ENCODE assay signal across 8 cellular contexts in the genomic region with DNA sequence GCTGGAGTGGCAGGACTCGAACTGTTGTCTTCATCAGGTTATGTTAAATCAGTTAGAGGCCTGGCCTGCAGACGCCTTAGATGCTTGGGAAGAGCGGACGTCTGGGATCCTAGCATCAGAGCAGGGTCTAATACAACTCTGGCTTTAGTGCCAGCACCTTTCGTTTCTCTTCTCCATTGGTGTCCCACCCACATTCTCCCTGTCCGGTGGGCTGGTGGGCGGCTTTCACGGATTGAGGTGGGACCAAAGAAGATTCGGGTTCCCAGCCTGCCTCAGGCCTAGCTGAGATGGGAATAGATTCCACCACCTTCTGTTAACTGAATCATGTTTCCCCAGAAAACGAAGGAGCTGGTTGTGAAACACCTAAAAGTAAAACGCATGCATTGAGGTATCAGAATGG. TPM values are rescaled to one million over a fixed set of nuclear protein-coding genes. Genes with fewer than 3 reads are reported as not detected.
DNase-seq lines count a peak whose midpoint lies in the region; ATAC-seq and TF ChIP-seq lines count a peak whose summit lies in the region.

No MANE protein-coding gene starts in this region.

- peaks cover 43% of the 10 kb centered on the region for H3K4me1 Mint-ChIP-seq in activated naive CD4-positive, alpha-beta T cell treated with anti-CD3 and anti-CD28 coated beads, Interleukin-2, amount 10 ng/mL, durations not matched to agents 7 days and 5 days
- peaks cover 45% of the 10 kb centered on the region for H3K4me1 Mint-ChIP-seq in activated naive CD8-positive, alpha-beta T cell treated with anti-CD3 and anti-CD28 coated beads, Interleukin-2, amount 50 U/mL, for 24 hours
- H3K4me1 Mint-ChIP-seq in mesothelial cell of epicardium: peaks cover 48% of the 10 kb centered on the region
- peaks cover 39% of the 10 kb centered on the region for H3K4me1 Mint-ChIP-seq in type B pancreatic cell (ENCODE audit: unreplicated experiment)

- peak overlapping the region; percentile 83 for H3K27ac Mint-ChIP-seq in activated naive CD4-positive, alpha-beta T cell treated with anti-CD3 and anti-CD28 coated beads, Interleukin-2, amount 10 ng/mL, durations not matched to agents 7 days and 5 days
- H3K27ac Mint-ChIP-seq in activated naive CD8-positive, alpha-beta T cell treated with anti-CD3 and anti-CD28 coated beads, Interleukin-2, amount 50 U/mL, for 24 hours: peak overlapping the region; percentile 83
- H3K27ac Mint-ChIP-seq in mesothelial cell of epicardium (no peak overlapping the region), type B pancreatic cell (no peak overlapping the region)

- ATAC-seq in activated naive CD8-positive, alpha-beta T cell treated with anti-CD3 and anti-CD28 coated beads, Interleukin-2, amount 50 U/mL, for 24 hours: no peak
- no peak for ATAC-seq in HG02642 (IDR thresholded peaks at IDR 0.05; ENCODE audit: poor library complexity, unreplicated experiment)

- no peaks in the 10 kb centered on the region for H3K27me3 Mint-ChIP-seq in activated naive CD4-positive, alpha-beta T cell treated with anti-CD3 and anti-CD28 coated beads, Interleukin-2, amount 10 ng/mL, durations not matched to agents 7 days and 5 days
- no peaks in the 10 kb centered on the region for H3K27me3 Mint-ChIP-seq in activated naive CD8-positive, alpha-beta T cell treated with anti-CD3 and anti-CD28 coated beads, Interleukin-2, amount 50 U/mL, for 24 hours
- H3K27me3 Mint-ChIP-seq in mesothelial cell of epicardium (ENCODE audit: low read depth) (no peaks in the 10 kb centered on the region), type B pancreatic cell (no peaks in the 10 kb centered on the region)

- CTCF ChIA-PET in activated naive CD4-positive, alpha-beta T cell treated with anti-CD3 and anti-CD28 coated beads, Interleukin-2, amount 10 ng/mL, durations not matched to agents 7 days and 5 days (lab: Charles Lee): interaction anchor here (1.3 kb wide), 1 partner anchor 13 kb away, joined by 4 read pairs; no protein-coding TSS in a partner anchor

- DNase-seq in activated naive CD4-positive, alpha-beta T cell treated with anti-CD3 and anti-CD28 coated beads, Interleukin-2, amount 10 ng/mL, durations not matched to agents 7 days and 5 days: no peak
- DNase-seq in activated naive CD4-positive, alpha-beta T cell treated with Interleukin-2 at 50 U/mL for 16 hours: no peak
- no peak for DNase-seq in activated naive CD8-positive, alpha-beta T cell treated with anti-CD3 and anti-CD28 coated beads, Interleukin-2, amount 50 U/mL, for 24 hours
- no peak for DNase-seq in mesothelial cell of epicardium (ENCODE audit: low spot score in 2 of 2, unreplicated experiment in 2 of 2)
- no peak for DNase-seq in type B pancreatic cell (ENCODE audit: extremely low spot score, unreplicated experiment)
- no peak for DNase-seq in OCI-M1 (lab: John Stamatoyannopoulos, UW)
- no peak for DNase-seq in activated CD4-positive, CD25-positive, alpha-beta regulatory T cell treated with anti-CD3 and anti-CD28 coated beads, Interleukin-2, amount 50 U/mL, for 72 hours

- peaks cover 11% of the 10 kb centered on the region for H3K36me3 Mint-ChIP-seq in activated naive CD4-positive, alpha-beta T cell treated with anti-CD3 and anti-CD28 coated beads, Interleukin-2, amount 10 ng/mL, durations not matched to agents 7 days and 5 days
- H3K36me3 Mint-ChIP-seq in activated naive CD8-positive, alpha-beta T cell treated with anti-CD3 and anti-CD28 coated beads, Interleukin-2, amount 50 U/mL, for 24 hours (ENCODE audit: low read depth): peaks cover 3% of the 10 kb centered on the region
- H3K36me3 Mint-ChIP-seq in mesothelial cell of epicardium (no peaks in the 10 kb centered on the region), type B pancreatic cell (no peaks in the 10 kb centered on the region)

- TF ChIP-seq CTCF in mesothelial cell of epicardium (IDR thresholded peaks at IDR 0.05; ENCODE audit: unreplicated experiment) (no peak), type B pancreatic cell (conservative IDR thresholded peaks at IDR 0.05) (no peak)

- no peaks in the 10 kb centered on the region for H3K9me3 Mint-ChIP-seq in activated naive CD4-positive, alpha-beta T cell treated with anti-CD3 and anti-CD28 coated beads, Interleukin-2, amount 10 ng/mL, durations not matched to agents 7 days and 5 days
- H3K9me3 Mint-ChIP-seq in activated naive CD8-positive, alpha-beta T cell treated with anti-CD3 and anti-CD28 coated beads, Interleukin-2, amount 50 U/mL, for 24 hours: no peaks in the 10 kb centered on the region
- H3K9me3 Mint-ChIP-seq in mesothelial cell of epicardium (no peaks in the 10 kb centered on the region), type B pancreatic cell (no peaks in the 10 kb centered on the region)

- peak overlapping the region; percentile 75 for H3K4me3 Mint-ChIP-seq in activated naive CD4-positive, alpha-beta T cell treated with anti-CD3 and anti-CD28 coated beads, Interleukin-2, amount 10 ng/mL, durations not matched to agents 7 days and 5 days
- peak overlapping the region; percentile 76 for H3K4me3 Mint-ChIP-seq in activated naive CD8-positive, alpha-beta T cell treated with anti-CD3 and anti-CD28 coated beads, Interleukin-2, amount 50 U/mL, for 24 hours
- H3K4me3 Mint-ChIP-seq in mesothelial cell of epicardium (peak overlapping the region; percentile 82), type B pancreatic cell (peak overlapping the region; percentile 82)

RNA-seq across cellular contexts. Expression of gene PDK3, which starts 0.9 kb away (rescaled TPM):
- total RNA-seq in mesothelial cell of epicardium (23.4 to 26.0 TPM (median 25.5 TPM) in 3 replicates), type B pancreatic cell (ENCODE audit: low replicate concordance) (25.5 and 30.4 TPM in 2 replicates)

Comparison
In these comparisons a context has a peak if more than half of its experiments do, and no peak if none do; other contexts are left out.
1. H3K27ac Mint-ChIP-seq: peak in activated naive CD4-positive, alpha-beta T cell treated with anti-CD3 and anti-CD28 coated beads, Interleukin-2, amount 10 ng/mL, durations not matched to agents 7 days and 5 days (single experiment) and activated naive CD8-positive, alpha-beta T cell treated with anti-CD3 and anti-CD28 coated beads, Interleukin-2, amount 50 U/mL, for 24 hours (single experiment); none in mesothelial cell of epicardium (single experiment) and type B pancreatic cell (single experiment).
2. Peak in every context shown above with its lines, with median percentiles within 50 percentile points of each other: H3K4me3 Mint-ChIP-seq.